In genomic region chr5:13917061-13917460, GRCh38 we compare ENCODE assay signal across 26 cellular contexts. TPM values are rescaled to one million over a fixed set of nuclear protein-coding genes. Genes with fewer than 3 reads are reported as not detected.
"Had no signal": no experiment of that assay in that cellular context is flagged by ENCODE, and none has a peak within 500 bp of the region (broad histone marks: within the 10 kb centered on the region; RNA-seq: fewer than 3 reads in every experiment).

No MANE protein-coding gene starts in this region.

- H3K36me3 ChIP-seq: esophagus muscularis mucosa, gastroesophageal sphincter, heart left ventricle, left lung had no signal

- DNase-seq: dermis blood vessel endothelial cell; dorsolateral prefrontal cortex; effector CD4-positive, alpha-beta T cell; effector memory CD4-positive, alpha-beta T cell; foreskin keratinocyte; heart left ventricle; hypothalamus; immature natural killer cell; islet precursor cell; kidney; kidney glomerular epithelial cell; left cardiac atrium; left lung; left ventricle myocardium superior; lower lobe of right lung; mesendoderm; midbrain; naive B cell had no signal

- H3K36me3 Mint-ChIP-seq: immature natural killer cell, naive B cell had no signal

- H3K4me2 ChIP-seq: hepatocyte had no signal

- H3K4me1 ChIP-seq: esophagus muscularis mucosa, gastroesophageal sphincter, heart left ventricle, left lung, lower lobe of right lung had no signal

- H3K27ac Mint-ChIP-seq: immature natural killer cell, naive B cell had no signal

- H3K9me3 Mint-ChIP-seq: naive B cell had no signal

- ATAC-seq: foreskin keratinocyte, gastroesophageal sphincter, heart left ventricle, left cardiac atrium, left lung, left ventricle myocardium superior, lower lobe of right lung had no signal

- H3K4me3 ChIP-seq: coronary artery, dorsolateral prefrontal cortex, esophagus muscularis mucosa, gastroesophageal sphincter, heart left ventricle, hepatocyte, left lung, lower lobe of right lung had no signal

- H3K27ac ChIP-seq: coronary artery, dorsolateral prefrontal cortex, esophagus muscularis mucosa, foreskin keratinocyte, gastroesophageal sphincter, heart left ventricle, hepatocyte, left lung, lower lobe of right lung had no signal

- H3K27me3 ChIP-seq: dorsolateral prefrontal cortex, esophagus muscularis mucosa, foreskin keratinocyte, gastroesophageal sphincter, heart left ventricle, hepatocyte, left lung had no signal

- H2AFZ ChIP-seq: hepatocyte had no signal

- FAIRE-seq: colon, endothelial cell of umbilical vein, frontal cortex had no signal

- H3K9me3 ChIP-seq: esophagus muscularis mucosa, gastroesophageal sphincter, heart left ventricle, left lung, lower lobe of right lung had no signal

RNA-seq across cellular contexts. Expression of gene DNAH5, which starts 27.4 kb away (rescaled TPM):
- total RNA-seq: mononuclear cell had no signal
- polyA plus RNA-seq: immature natural killer cell had no signal
